8 cellular contexts compared by ENCODE assay signal in genomic region chr12:55068416-55069010, GRCh38. TPM values are rescaled to one million over a fixed set of nuclear protein-coding genes. Genes with fewer than 3 reads are reported as not detected.
DNase-seq lines count a peak whose midpoint lies in the region; ATAC-seq and TF ChIP-seq lines count a peak whose summit lies in the region.

No MANE protein-coding gene starts in this region.

- H4K91ac ChIP-seq in H9 (ENCODE audit: insufficient read length, low read depth, low read length), result no peak overlapping the region

- no peaks in the 10 kb centered on the region for H4K20me1 ChIP-seq in H9 (ENCODE audit: control insufficient read depth, insufficient read depth, insufficient read length)

- H3K23me2 ChIP-seq in H9 (ENCODE audit: insufficient read length, low read depth, low read length, poor library complexity, severe bottlenecking), result no peaks in the 10 kb centered on the region

- ATAC-seq in activated naive CD4-positive, alpha-beta T cell treated with anti-CD3 and anti-CD28 coated beads, Interleukin-2, amount 50 U/mL, for 72 hours, result peak; percentile 67 to 77
- ATAC-seq in HG03135 (IDR thresholded peaks at IDR 0.05; ENCODE audit: unreplicated experiment), result no peak

- no peaks in the 10 kb centered on the region for H3K79me1 ChIP-seq in H9 (ENCODE audit: insufficient read depth, low read depth, low read length, poor library complexity, severe bottlenecking)
- no peaks in the 10 kb centered on the region for H3K79me1 ChIP-seq in mesendoderm (ENCODE audit: low read length)

- H2BK15ac ChIP-seq in H9 (ENCODE audit: low read depth, low read length), result no peak overlapping the region
- H2BK15ac ChIP-seq in mesendoderm (replicated peaks; ENCODE audit: low read depth), result no peak overlapping the region

- peak in 1 of 2 donors; percentile 14 for DNase-seq in activated naive CD4-positive, alpha-beta T cell treated with anti-CD3 and anti-CD28 coated beads, Interleukin-2, amount 50 U/mL, for 72 hours (ENCODE audit: low spot score in 2 of 2)
- DNase-seq in activated naive CD4-positive, alpha-beta T cell treated with Interleukin-2 at 50 U/mL for 16 hours, result no peak
- DNase-seq in H9 (peak; percentile 87), NB4 (ENCODE audit: low read depth) (peak; percentile 75), SK-MEL-5 (ENCODE audit: low read depth, low spot score) (peak; percentile 85), ecto neural progenitor cell (ENCODE audit: low spot score) (peak; percentile 81), mesendoderm (peak; percentile 93)

- H3K18ac ChIP-seq in H9 (ENCODE audit: insufficient read length, low read depth, low read length) (no peak overlapping the region), mesendoderm (ENCODE audit: low read length) (no peak overlapping the region)

- no peaks in the 10 kb centered on the region for H3K27me3 ChIP-seq in H9 (ENCODE audit: insufficient read depth, low read length)
- H3K27me3 ChIP-seq in mesendoderm (ENCODE audit: insufficient read depth, low read length, poor library complexity), result no peaks in the 10 kb centered on the region

- H2BK120ac ChIP-seq in H9 (ENCODE audit: low read depth, low read length, poor library complexity, severe bottlenecking) (no peak overlapping the region), mesendoderm (ENCODE audit: low read depth, low read length) (no peak overlapping the region)

- H3T11ph ChIP-seq in H9 (ENCODE audit: low read length), result no peak overlapping the region

- H3K4ac ChIP-seq in H9 (ENCODE audit: low read depth, low read length) (no peak overlapping the region), mesendoderm (ENCODE audit: low read depth, low read length) (no peak overlapping the region)

- no peak overlapping the region for H2AFZ ChIP-seq in H9 (ENCODE audit: low read length)

- H4K5ac ChIP-seq in H9 (ENCODE audit: insufficient read length, low read depth, low read length) (no peak overlapping the region), mesendoderm (ENCODE audit: low read length) (no peak overlapping the region)

- H3K27me3 Mint-ChIP-seq in H9 (ENCODE audit: low read depth), result peaks cover 4% of the 10 kb centered on the region; the same call in 1 of the 2 replicates

- H2BK20ac ChIP-seq in H9 (ENCODE audit: low read depth, low read length, poor library complexity, severe bottlenecking), result no peak overlapping the region

- H3K36me3 ChIP-seq in mesendoderm (ENCODE audit: control insufficient read depth, insufficient read depth, low read length), result no peaks in the 10 kb centered on the region

- H3K56ac ChIP-seq in H9 (ENCODE audit: insufficient read length, low read depth, low read length) (no peak overlapping the region), mesendoderm (ENCODE audit: low read length) (no peak overlapping the region)

- no peak overlapping the region for H2BK12ac ChIP-seq in H9 (ENCODE audit: insufficient read length, low read depth, low read length)

- H3K27ac Mint-ChIP-seq in activated naive CD4-positive, alpha-beta T cell treated with anti-CD3 and anti-CD28 coated beads, Interleukin-2, amount 50 U/mL, for 72 hours, result no peak overlapping the region
- H3K27ac Mint-ChIP-seq in H9, result peak overlapping the region in 1 of 3 experiments; percentile 58; a peak in 1 of 7 replicates

- no peak overlapping the region for H2BK5ac ChIP-seq in H9 (ENCODE audit: insufficient read length, low read length)
- no peak overlapping the region for H2BK5ac ChIP-seq in mesendoderm (ENCODE audit: low read length)

- WGBS in H9 (ENCODE audit: extremely low coverage, insufficient read length, low lambda C conversion rate), result no CpG with 5 or more reads among the region's 8 CpGs
- no CpG with 5 or more reads among the region's 8 CpGs for WGBS in mesendoderm (ENCODE audit: extremely low coverage, insufficient coverage, low lambda C conversion rate)

- H2AK5ac ChIP-seq in H9 (ENCODE audit: insufficient read length, low read length) (no peak overlapping the region), mesendoderm (ENCODE audit: low read length) (no peak overlapping the region)

- H3K4me3 Mint-ChIP-seq in H9, result no peak overlapping the region

- no peak overlapping the region for H3K27ac ChIP-seq in H9 (ENCODE audit: insufficient read length, low read depth, low read length)
- H3K27ac ChIP-seq in mesendoderm (ENCODE audit: low read depth, low read length), result no peak overlapping the region

- H3K36me3 Mint-ChIP-seq in activated naive CD4-positive, alpha-beta T cell treated with anti-CD3 and anti-CD28 coated beads, Interleukin-2, amount 50 U/mL, for 72 hours, result no peaks in the 10 kb centered on the region
- H3K36me3 Mint-ChIP-seq in H9 (ENCODE audit: insufficient read depth in 1 of 3, low read depth in 3 of 3), result no peaks in the 10 kb centered on the region

- H3K4me2 ChIP-seq in H9 (ENCODE audit: insufficient read depth, insufficient read length, low read length), result no peak overlapping the region
- H3K4me2 ChIP-seq in mesendoderm (ENCODE audit: low read length), result no peak overlapping the region

- H3K4me3 ChIP-seq in NB4 (ENCODE audit: low read depth, low read length) (no peak overlapping the region), mesendoderm (ENCODE audit: low read length) (no peak overlapping the region)

- H3K9ac ChIP-seq in H9 (ENCODE audit: extremely low read depth, insufficient read length, low read length) (no peak overlapping the region), mesendoderm (ENCODE audit: low read length) (no peak overlapping the region)

- in situ Hi-C loops in SK-MEL-5 (cut with HindIII; ENCODE audit: low pct_unique_long_range_greater_than_20kb, low sequenced_read_pairs), result no loop called here

- H3K14ac ChIP-seq in H9 (ENCODE audit: insufficient read depth, low read length), result no peak overlapping the region

- H3K9me3 Mint-ChIP-seq in activated naive CD4-positive, alpha-beta T cell treated with anti-CD3 and anti-CD28 coated beads, Interleukin-2, amount 50 U/mL, for 72 hours, result no peaks in the 10 kb centered on the region
- H3K9me3 Mint-ChIP-seq in H9, result no peaks in the 10 kb centered on the region

- H3K4me1 ChIP-seq in H9 (ENCODE audit: insufficient read depth, low read length) (no peaks in the 10 kb centered on the region), mesendoderm (ENCODE audit: control insufficient read depth, low read depth, low read length) (no peaks in the 10 kb centered on the region)

- H3K23ac ChIP-seq in H9 (ENCODE audit: insufficient read length, low read depth, low read length) (no peak overlapping the region), mesendoderm (ENCODE audit: low read length) (no peak overlapping the region)

- no peak for TF ChIP-seq POLR2A in NB4 (IDR thresholded peaks at IDR 0.05; ENCODE audit: extremely low read depth, insufficient read length)

- H3K4me1 Mint-ChIP-seq in H9, result peaks cover 9 to 17% of the 10 kb centered on the region in 2 experiments

- H3K9me3 ChIP-seq in H9 (ENCODE audit: control insufficient read depth, low read depth, low read length), result no peaks in the 10 kb centered on the region

- peak; percentile 84 for TF ChIP-seq CTCF in H9 (conservative IDR thresholded peaks at IDR 0.05)
- peak; percentile 91 for TF ChIP-seq CTCF in NB4 (IDR thresholded peaks at IDR 0.05; ENCODE audit: low read depth, low read length)

- H3K79me2 ChIP-seq in H9 (ENCODE audit: insufficient read depth, low read length) (no peaks in the 10 kb centered on the region), mesendoderm (ENCODE audit: control insufficient read depth, insufficient read depth, low read length) (no peaks in the 10 kb centered on the region)

- H4K8ac ChIP-seq in H9 (replicated peaks; ENCODE audit: insufficient read length, low read depth, low read length), result no peak overlapping the region
- H4K8ac ChIP-seq in mesendoderm (ENCODE audit: low read depth, low read length), result no peak overlapping the region

RNA-seq across cellular contexts. Expression of gene NEUROD4, which starts 48.7 kb away (rescaled TPM):
- total RNA-seq in activated naive CD4-positive, alpha-beta T cell treated with anti-CD3 and anti-CD28 coated beads, Interleukin-2, amount 50 U/mL, for 72 hours, result not detected
- total RNA-seq in H9 (2021), result not detected in 2 replicates
- total RNA-seq in SK-MEL-5 (2014; rRNA removed; shearing (Covaris generic)), result not detected in 2 replicates
- polyA plus RNA-seq in SK-MEL-5 (2015; cell fraction: cytosol; rRNA removed), result not detected in 2 replicates
- polyA plus RNA-seq in SK-MEL-5 (2015; cell fraction: nucleus; rRNA removed), result not detected in 2 replicates
- not detected for polyA plus RNA-seq in mesendoderm (2013, experiment 1 of 2)
- polyA plus RNA-seq in mesendoderm (2013, experiment 2 of 2), result not detected

RNA-seq across cellular contexts. Expression of gene OR9K2, which starts 57.7 kb away (rescaled TPM):
- not detected for total RNA-seq in activated naive CD4-positive, alpha-beta T cell treated with anti-CD3 and anti-CD28 coated beads, Interleukin-2, amount 50 U/mL, for 72 hours
- total RNA-seq in H9 (2021), result not detected in 2 replicates
- total RNA-seq in SK-MEL-5 (2014; rRNA removed; shearing (Covaris generic)), result not detected in 2 replicates
- polyA plus RNA-seq in SK-MEL-5 (2015; cell fraction: cytosol; rRNA removed), result not detected in 2 replicates
- not detected in 2 replicates for polyA plus RNA-seq in SK-MEL-5 (2015; cell fraction: nucleus; rRNA removed)
- not detected for polyA plus RNA-seq in mesendoderm (2013, experiment 1 of 2)
- not detected for polyA plus RNA-seq in mesendoderm (2013, experiment 2 of 2)
